Comparison of ENCODE assay signal across 20 cellular contexts in the genomic region with DNA sequence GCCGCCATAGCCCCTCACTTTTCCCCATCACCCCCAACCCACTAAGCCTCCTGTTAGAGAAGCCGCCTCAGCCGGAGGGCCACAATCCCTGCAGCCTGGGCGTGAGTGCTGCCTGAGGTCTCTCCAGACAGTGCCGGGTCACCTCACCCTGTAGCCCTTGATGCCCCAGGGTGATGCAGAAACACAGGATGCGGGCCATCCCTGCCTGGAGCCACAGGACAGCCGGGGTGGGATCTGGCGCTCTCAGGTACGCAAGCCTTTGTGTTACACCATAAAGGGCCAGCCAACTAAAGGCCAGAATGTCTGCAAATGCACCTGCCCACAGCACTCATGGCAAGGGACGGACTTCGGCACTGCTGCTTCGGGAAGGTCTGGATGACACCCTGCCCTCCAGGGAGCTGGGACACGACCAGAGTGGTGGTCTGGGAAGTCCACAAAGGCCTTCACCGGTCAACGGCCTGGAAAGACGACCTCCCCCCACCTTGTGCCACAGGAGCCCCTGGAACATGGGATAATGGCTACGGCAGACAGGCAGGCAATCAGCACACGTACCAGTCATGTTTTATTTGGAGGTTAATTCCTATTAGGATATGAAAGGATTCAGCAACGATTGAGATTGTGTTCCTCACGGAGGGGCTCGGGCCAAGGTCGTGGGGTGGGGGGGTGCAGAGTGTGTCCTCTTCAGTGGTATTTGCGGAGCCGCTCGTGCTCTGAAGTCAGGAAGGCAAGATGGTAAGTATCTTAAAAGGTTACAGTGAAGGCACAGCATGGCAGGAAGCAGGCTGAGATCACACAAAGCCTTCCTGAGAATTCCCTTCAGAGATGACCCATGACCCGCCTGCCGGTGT. TPM values are rescaled to one million over a fixed set of nuclear protein-coding genes. Genes with fewer than 3 reads are reported as not detected.
DNase-seq lines count a peak whose midpoint lies in the region; ATAC-seq, FAIRE-seq and TF ChIP-seq lines count a peak whose summit lies in the region.
"Had no signal": no experiment of that assay in that cellular context is flagged by ENCODE, and none has a peak within 500 bp of the region (broad histone marks: within the 10 kb centered on the region; RNA-seq: fewer than 3 reads in every experiment).

No MANE protein-coding gene starts in this region.

- WGBS in GM12878 (ENCODE audit: insufficient coverage, insufficient replicate concordance, low lambda C conversion rate, missing lambda C conversion rate) = 92% methylated on average over 27 of the region's 27 CpGs

- H3K9ac ChIP-seq in GM12878 (ENCODE audit: control insufficient read depth, insufficient read depth, low read length) = no peak overlapping the region

- intact Hi-C loops in GM12878 (cut with micrococcal nuclease; ENCODE audit: unreplicated experiment) = no loop called here

- no peaks in the 10 kb centered on the region for H3K27me3 ChIP-seq in GM12878 (replicated peaks in 1 of 2; ENCODE audit: control insufficient read depth in 2 of 2, insufficient read depth in 2 of 2, low read length in 1 of 2)
- H3K27me3 ChIP-seq: body of pancreas, MG63, tibial artery had no signal

- no peaks in the 10 kb centered on the region for H3K9me3 ChIP-seq in GM12878 (replicated peaks; ENCODE audit: control insufficient read depth, insufficient read depth, low read length)
- H3K9me3 ChIP-seq: body of pancreas, MG63, tibial artery had no signal

- peak overlapping the region; percentile 81 for H3K27ac Mint-ChIP-seq in neural crest cell (ENCODE audit: unreplicated experiment)
- H3K27ac Mint-ChIP-seq: activated naive CD8-positive, alpha-beta T cell treated with anti-CD3 and anti-CD28 coated beads, Interleukin-2, amount 10 ng/mL, durations not matched to agents 7 days and 5 days; activated T-helper 1 cell treated with anti-CD3 and anti-CD28 coated beads, Interleukin-12 subunit alpha, Interleukin-12 subunit beta, Interleukin-2, Interleukin-4 antibody, amounts not matched to agents 30 ng/mL and 10 ng/mL and 1 ng/mL, durations not matched to agents 14 hours and 24 hours and 36 hours; mesothelial cell of epicardium; natural killer cell treated with Interleukin-12 subunit alpha and Interleukin-12 subunit beta and Interleukin-15 and Interleukin-18, amount 100 ng/mL, for 72 hours had no signal

- peaks cover 8% of the 10 kb centered on the region for H3K4me1 Mint-ChIP-seq in neural crest cell
- H3K4me1 Mint-ChIP-seq: mesothelial cell of epicardium had no signal

- TF ChIP-seq CTCF in GM12878 (IDR thresholded peaks at IDR 0.05 in 2 of 3, conservative IDR thresholded peaks at IDR 0.05 in 1 of 3; ENCODE audit: control insufficient read depth in 2 of 3, extremely low read depth in 1 of 3, insufficient read depth in 1 of 3, low read depth in 3 of 3, low read length in 3 of 3) (no peak), neural crest cell (conservative IDR thresholded peaks at IDR 0.05) (no peak)

- no peak for TF ChIP-seq EP300 in GM12878 (IDR thresholded peaks at IDR 0.05; ENCODE audit: borderline replicate concordance in 1 of 2, control insufficient read depth in 1 of 2, low read depth in 2 of 2, low read length in 2 of 2)

- TF ChIP-seq POLR2A in GM12891 (IDR thresholded peaks at IDR 0.05; ENCODE audit: low read depth, low read length) = no peak; the same call in 1 of the 2 replicates
- TF ChIP-seq POLR2A in GM12878 (IDR thresholded peaks at IDR 0.05; ENCODE audit: low read depth, low read length) = peak; percentile 60

- POLR2A ChIA-PET in GM12878 (lab: Charles Lee) = no interaction called here

- CTCF ChIA-PET in GM12878 (lab: Yijun Ruan, JAX) = no interaction called here

- in situ Hi-C loops in GM12878 (cut with MboI) = no loop called here

- H3K4me1 ChIP-seq in GM12878 (ENCODE audit: control insufficient read depth, insufficient read depth, low read length) = no peaks in the 10 kb centered on the region

- H3K4me2 ChIP-seq in GM12878 (ENCODE audit: control insufficient read depth, insufficient read depth) = no peak overlapping the region

- peaks cover 36% of the 10 kb centered on the region for H3K36me3 Mint-ChIP-seq in neural crest cell (ENCODE audit: low read depth)

- H3K4me3 Mint-ChIP-seq in neural crest cell = no peak overlapping the region
- H3K4me3 Mint-ChIP-seq: activated naive CD8-positive, alpha-beta T cell treated with anti-CD3 and anti-CD28 coated beads, Interleukin-2, amount 10 ng/mL, durations not matched to agents 7 days and 5 days; activated T-helper 1 cell treated with anti-CD3 and anti-CD28 coated beads, Interleukin-12 subunit alpha, Interleukin-12 subunit beta, Interleukin-2, Interleukin-4 antibody, amounts not matched to agents 30 ng/mL and 10 ng/mL and 1 ng/mL, durations not matched to agents 14 hours and 24 hours and 36 hours; mesothelial cell of epicardium; natural killer cell treated with Interleukin-12 subunit alpha and Interleukin-12 subunit beta and Interleukin-15 and Interleukin-18, amount 100 ng/mL, for 72 hours had no signal

- no peaks in the 10 kb centered on the region for H3K9me3 Mint-ChIP-seq in neural crest cell
- H3K9me3 Mint-ChIP-seq: activated naive CD8-positive, alpha-beta T cell treated with anti-CD3 and anti-CD28 coated beads, Interleukin-2, amount 10 ng/mL, durations not matched to agents 7 days and 5 days; activated T-helper 1 cell treated with anti-CD3 and anti-CD28 coated beads, Interleukin-12 subunit alpha, Interleukin-12 subunit beta, Interleukin-2, Interleukin-4 antibody, amounts not matched to agents 30 ng/mL and 10 ng/mL and 1 ng/mL, durations not matched to agents 14 hours and 24 hours and 36 hours; mesothelial cell of epicardium; natural killer cell treated with Interleukin-12 subunit alpha and Interleukin-12 subunit beta and Interleukin-15 and Interleukin-18, amount 100 ng/mL, for 72 hours had no signal

- BruUV-seq in GM12878 (replicated peaks; lab: Mats Ljungman, UMichigan) = no TSS peak

- SMC1A ChIA-PET in GM12878 (lab: Charles Lee; ENCODE audit: uncharacterized antibody, unreplicated experiment) = interaction anchor here (0.7 kb wide), 1 partner anchor 28 kb away, joined by 3 read pairs; no protein-coding TSS in a partner anchor

- no peaks in the 10 kb centered on the region for H4K20me1 ChIP-seq in GM12878 (ENCODE audit: control insufficient read depth, insufficient read depth)

- TF ChIP-seq RAD21 in GM12878 (IDR thresholded peaks at IDR 0.05; ENCODE audit: insufficient read depth, low read depth, low read length) = no peak

- H3K79me2 ChIP-seq in GM12878 (ENCODE audit: control insufficient read depth, insufficient read depth, low read length) = peaks cover 25% of the 10 kb centered on the region

- ATAC-seq in GM12878 (no peak), GM18873 (IDR thresholded peaks at IDR 0.05; ENCODE audit: low FRiP score, unreplicated experiment) (no peak)
- ATAC-seq: body of pancreas; left cardiac atrium; natural killer cell treated with Interleukin-12 subunit alpha and Interleukin-12 subunit beta and Interleukin-15 and Interleukin-18, amount 100 ng/mL, for 72 hours had no signal

- RAD21 ChIA-PET in GM12878 (lab: Charles Lee; ENCODE audit: unreplicated experiment) = no interaction called here

- peaks cover 30 to 34% of the 10 kb centered on the region in 2 experiments for H3K36me3 ChIP-seq in GM12878 (ENCODE audit: control insufficient read depth in 2 of 2, insufficient read depth in 2 of 2, low read length in 1 of 2)

- FAIRE-seq in GM12891 (lab: Jason Lieb, UNC) = no peak
- FAIRE-seq in GM12878 (lab: Jason Lieb, UNC) = no peak
- FAIRE-seq: H54 had no signal

- no peaks in the 10 kb centered on the region for H3K27me3 Mint-ChIP-seq in neural crest cell (ENCODE audit: low read depth)
- H3K27me3 Mint-ChIP-seq: activated naive CD8-positive, alpha-beta T cell treated with anti-CD3 and anti-CD28 coated beads, Interleukin-2, amount 10 ng/mL, durations not matched to agents 7 days and 5 days; natural killer cell treated with Interleukin-12 subunit alpha and Interleukin-12 subunit beta and Interleukin-15 and Interleukin-18, amount 100 ng/mL, for 72 hours had no signal

- H3K4me3 ChIP-seq in GM12878 = no peak overlapping the region
- H3K4me3 ChIP-seq: body of pancreas, MG63, tibial artery had no signal

- DNase-seq in GM12891 (ENCODE audit: insufficient read length, low spot score) = no peak
- DNase-seq in GM12878 (ENCODE audit: low read depth, low spot score) = no peak
- DNase-seq in neural crest cell (ENCODE audit: low read depth, low spot score) = no peak
- no peak for DNase-seq in NCI-H2107 treated with DMSO at 0.1 percent for 48 hours (lab: John Stamatoyannopoulos, UW; ENCODE audit: unreplicated experiment)
- DNase-seq: activated naive CD8-positive, alpha-beta T cell treated with anti-CD3 and anti-CD28 coated beads, Interleukin-2, amount 10 ng/mL, durations not matched to agents 7 days and 5 days; body of pancreas; DND-41; left cardiac atrium; MG63; NCI-H1436; NCI-H2171; NCI-H69; stimulated activated CD4-positive, alpha-beta T cell treated with anti-CD3 and anti-CD28 coated beads, Interleukin-2, amount 100 ng/mL, for 24 hours; stimulated activated naive CD4-positive, alpha-beta T cell; tibial artery had no signal

- no peak overlapping the region for H3K27ac ChIP-seq in GM12878 (ENCODE audit: control insufficient read depth, insufficient read depth)
- H3K27ac ChIP-seq: body of pancreas, tibial artery had no signal

- H2AFZ ChIP-seq in GM12878 (ENCODE audit: control insufficient read depth, low read depth, low read length) = no peak overlapping the region

RNA-seq across cellular contexts. Expression of gene ATP5MF, which starts 8.1 kb away (rescaled TPM):
- polyA plus RNA-seq in GM12891 (2012; ENCODE audit: low read depth, missing spikeins) = 1,333 TPM
- 47.5 and 59.0 TPM in 2 replicates for total RNA-seq in GM12878 (2013; cell fraction: nucleolus; rRNA removed)
- total RNA-seq in GM12878 (2014; rRNA removed) (776 and 778 TPM in 2 replicates), GM12878 (2014; rRNA removed; fragmentation: Illumina TruSeq; extraction: Trizol) (1,085 and 1,144 TPM in 2 replicates), GM12878 (2021) (362 and 411 TPM in 2 replicates), neural crest cell (403 and 423 TPM in 2 replicates)
- 3,344 TPM for polyA plus RNA-seq in GM12878 (2011; ENCODE audit: low read depth)
- polyA plus RNA-seq in GM12878 (2011; rRNA removed) (683 and 738 TPM in 2 replicates), GM12878 (2014; fragmentation: Illumina TruSeq; extraction: Trizol) (1,028 and 1,206 TPM in 2 replicates), GM12878 (2014; fragmentation: Nextera tagmentation; extraction: Ambion mirVana) (1,000 to 10,000 TPM; 2,087 to 2,478 TPM), GM12878 (2014; rRNA removed) (889 and 1,098 TPM in 2 replicates), GM12878 (2016; fragmentation: Nextera tagmentation; extraction: Ambion mirVana) (1,000 to 10,000 TPM; 1,301 to 1,381 TPM)
- 1,308 and 2,229 TPM in 2 replicates for polyA plus RNA-seq in GM12878 (2011; cell fraction: cytosol; rRNA removed)
- polyA plus RNA-seq in GM12878 (2011; cell fraction: nucleus; rRNA removed) = 463 and 565 TPM in 2 replicates
- polyA plus RNA-seq in GM12878 (2012) = 690 and 1,154 TPM in 2 replicates
- 167 and 250 TPM in 2 replicates for polyA minus RNA-seq in GM12878 (2011; rRNA and poly(A)+ RNA removed)
- 105 and 129 TPM in 2 replicates for polyA minus RNA-seq in GM12878 (2011; cell fraction: cytosol; rRNA and poly(A)+ RNA removed)
- 34.3 and 38.1 TPM in 2 replicates for polyA minus RNA-seq in GM12878 (2011; cell fraction: nucleus; rRNA and poly(A)+ RNA removed)

RNA-seq across cellular contexts. Expression of gene ZNF789, which starts 14.8 kb away (rescaled TPM):
- 22.0 TPM for polyA plus RNA-seq in GM12891 (2012; ENCODE audit: low read depth, missing spikeins)
- total RNA-seq in GM12878 (2013; cell fraction: nucleolus; rRNA removed) = 59.3 and 60.0 TPM in 2 replicates
- total RNA-seq in GM12878 (2014; rRNA removed) = 22.7 and 27.5 TPM in 2 replicates
- total RNA-seq in GM12878 (2014; rRNA removed; fragmentation: Illumina TruSeq; extraction: Trizol) = 22.4 and 25.0 TPM in 2 replicates
- 17.2 and 19.9 TPM in 2 replicates for total RNA-seq in GM12878 (2021)
- 14.6 TPM for polyA plus RNA-seq in GM12878 (2011; ENCODE audit: low read depth)
- polyA plus RNA-seq in GM12878 (2011; rRNA removed) = 44.6 and 53.1 TPM in 2 replicates
- polyA plus RNA-seq in GM12878 (2011; cell fraction: cytosol; rRNA removed) = 23.4 and 24.4 TPM in 2 replicates
- polyA plus RNA-seq in GM12878 (2011; cell fraction: nucleus; rRNA removed) = 37.6 and 46.0 TPM in 2 replicates
- polyA plus RNA-seq in GM12878 (2012) = 17.3 and 20.1 TPM in 2 replicates
- polyA plus RNA-seq in GM12878 (2014; fragmentation: Illumina TruSeq; extraction: Trizol) = 30.1 and 37.0 TPM in 2 replicates
- polyA plus RNA-seq in GM12878 (2014; fragmentation: Nextera tagmentation; extraction: Ambion mirVana) = 1 to 10 TPM; 5.6 to 6.0 TPM
- polyA plus RNA-seq in GM12878 (2014; rRNA removed) = 27.2 and 32.2 TPM in 2 replicates
- polyA plus RNA-seq in GM12878 (2016; fragmentation: Nextera tagmentation; extraction: Ambion mirVana) = 10 to 100 TPM; 18.4 to 19.6 TPM
- polyA minus RNA-seq in GM12878 (2011; rRNA and poly(A)+ RNA removed) = 14.2 and 18.7 TPM in 2 replicates
- polyA minus RNA-seq in GM12878 (2011; cell fraction: cytosol; rRNA and poly(A)+ RNA removed) = 2.9 and 7.6 TPM in 2 replicates
- 14.0 and 29.2 TPM in 2 replicates for polyA minus RNA-seq in GM12878 (2011; cell fraction: nucleus; rRNA and poly(A)+ RNA removed)
- total RNA-seq in neural crest cell = 25.6 and 27.8 TPM in 2 replicates

RNA-seq across cellular contexts. Expression of gene CPSF4, which starts 19.1 kb away (rescaled TPM):
- 37.3 TPM for polyA plus RNA-seq in GM12891 (2012; ENCODE audit: low read depth, missing spikeins)
- total RNA-seq in GM12878 (2013; cell fraction: nucleolus; rRNA removed) = 81.7 and 84.6 TPM in 2 replicates
- 46.6 and 46.9 TPM in 2 replicates for total RNA-seq in GM12878 (2014; rRNA removed)
- 31.1 and 31.6 TPM in 2 replicates for total RNA-seq in GM12878 (2014; rRNA removed; fragmentation: Illumina TruSeq; extraction: Trizol)
- total RNA-seq in GM12878 (2021) = 56.3 and 56.9 TPM in 2 replicates
- polyA plus RNA-seq in GM12878 (2011; ENCODE audit: low read depth) = 17.0 TPM
- polyA plus RNA-seq in GM12878 (2011; rRNA removed) = 28.4 and 51.3 TPM in 2 replicates
- 70.0 and 91.6 TPM in 2 replicates for polyA plus RNA-seq in GM12878 (2011; cell fraction: cytosol; rRNA removed)
- 145 and 158 TPM in 2 replicates for polyA plus RNA-seq in GM12878 (2011; cell fraction: nucleus; rRNA removed)
- 35.2 and 36.2 TPM in 2 replicates for polyA plus RNA-seq in GM12878 (2012)
- polyA plus RNA-seq in GM12878 (2014; fragmentation: Illumina TruSeq; extraction: Trizol) = 25.2 and 45.8 TPM in 2 replicates
- 10 to 100 TPM; 13.6 to 14.9 TPM for polyA plus RNA-seq in GM12878 (2014; fragmentation: Nextera tagmentation; extraction: Ambion mirVana)
- 70.1 and 76.9 TPM in 2 replicates for polyA plus RNA-seq in GM12878 (2014; rRNA removed)
- polyA plus RNA-seq in GM12878 (2016; fragmentation: Nextera tagmentation; extraction: Ambion mirVana) = 10 to 100 TPM; 35.8 to 44.3 TPM
- 43.1 and 53.2 TPM in 2 replicates for polyA minus RNA-seq in GM12878 (2011; rRNA and poly(A)+ RNA removed)
- polyA minus RNA-seq in GM12878 (2011; cell fraction: cytosol; rRNA and poly(A)+ RNA removed) = 17.8 and 17.9 TPM in 2 replicates
- polyA minus RNA-seq in GM12878 (2011; cell fraction: nucleus; rRNA and poly(A)+ RNA removed) = 25.1 and 38.1 TPM in 2 replicates
- total RNA-seq in neural crest cell = 111 and 117 TPM in 2 replicates

RNA-seq across cellular contexts. Expression of gene PTCD1, which starts 19.3 kb away (rescaled TPM):
- 4.4 TPM for polyA plus RNA-seq in GM12891 (2012; ENCODE audit: low read depth, missing spikeins)
- total RNA-seq in GM12878 (2013; cell fraction: nucleolus; rRNA removed) = 8.8 and 19.1 TPM in 2 replicates
- 8.2 and 9.7 TPM in 2 replicates for total RNA-seq in GM12878 (2014; rRNA removed)
- total RNA-seq in GM12878 (2014; rRNA removed; fragmentation: Illumina TruSeq; extraction: Trizol) = 3.3 and 4.5 TPM in 2 replicates
- 6.2 and 8.8 TPM in 2 replicates for total RNA-seq in GM12878 (2021)
- polyA plus RNA-seq in GM12878 (2011; ENCODE audit: low read depth) = 2.4 TPM
- polyA plus RNA-seq in GM12878 (2011; rRNA removed) = 3.0 and 4.2 TPM in 2 replicates
- 4.4 and 6.9 TPM in 2 replicates for polyA plus RNA-seq in GM12878 (2011; cell fraction: cytosol; rRNA removed)
- polyA plus RNA-seq in GM12878 (2011; cell fraction: nucleus; rRNA removed) = 9.9 and 10.2 TPM in 2 replicates
- polyA plus RNA-seq in GM12878 (2012) = 4.4 and 5.9 TPM in 2 replicates
- 0.78 and 1.9 TPM in 2 replicates for polyA plus RNA-seq in GM12878 (2014; fragmentation: Illumina TruSeq; extraction: Trizol)
- polyA plus RNA-seq in GM12878 (2014; fragmentation: Nextera tagmentation; extraction: Ambion mirVana) = under 1 TPM; 0.26 to 0.42 TPM
- polyA plus RNA-seq in GM12878 (2014; rRNA removed) = 7.6 and 8.7 TPM in 2 replicates
- 1 to 10 TPM; 5.6 to 5.9 TPM for polyA plus RNA-seq in GM12878 (2016; fragmentation: Nextera tagmentation; extraction: Ambion mirVana)
- polyA minus RNA-seq in GM12878 (2011; rRNA and poly(A)+ RNA removed) = 2.8 and 6.6 TPM in 2 replicates
- 1.2 and 1.7 TPM in 2 replicates for polyA minus RNA-seq in GM12878 (2011; cell fraction: cytosol; rRNA and poly(A)+ RNA removed)
- polyA minus RNA-seq in GM12878 (2011; cell fraction: nucleus; rRNA and poly(A)+ RNA removed) = 3.0 and 4.6 TPM in 2 replicates
- total RNA-seq in neural crest cell = 9.7 and 11.1 TPM in 2 replicates

RNA-seq across cellular contexts. Expression of gene ZNF394, which starts 42.2 kb away (rescaled TPM):
- polyA plus RNA-seq in GM12891 (2012; ENCODE audit: low read depth, missing spikeins) = 22.7 TPM
- total RNA-seq in GM12878 (2013; cell fraction: nucleolus; rRNA removed) = 140 and 151 TPM in 2 replicates
- 25.8 and 28.4 TPM in 2 replicates for total RNA-seq in GM12878 (2014; rRNA removed)
- total RNA-seq in GM12878 (2014; rRNA removed; fragmentation: Illumina TruSeq; extraction: Trizol) = 24.9 and 26.3 TPM in 2 replicates
- total RNA-seq in GM12878 (2021) = 22.9 TPM in 2 replicates
- polyA plus RNA-seq in GM12878 (2011; ENCODE audit: low read depth) = 20.0 TPM
- polyA plus RNA-seq in GM12878 (2011; rRNA removed) = 22.5 and 23.4 TPM in 2 replicates
- polyA plus RNA-seq in GM12878 (2011; cell fraction: cytosol; rRNA removed) = 20.2 and 21.2 TPM in 2 replicates
- polyA plus RNA-seq in GM12878 (2011; cell fraction: nucleus; rRNA removed) = 16.2 and 17.1 TPM in 2 replicates
- 21.9 and 29.4 TPM in 2 replicates for polyA plus RNA-seq in GM12878 (2012)
- polyA plus RNA-seq in GM12878 (2014; fragmentation: Illumina TruSeq; extraction: Trizol) = 21.4 and 22.0 TPM in 2 replicates
- polyA plus RNA-seq in GM12878 (2014; fragmentation: Nextera tagmentation; extraction: Ambion mirVana) = 1 to 10 TPM; 2.5 to 5.3 TPM
- polyA plus RNA-seq in GM12878 (2014; rRNA removed) = 15.4 and 18.1 TPM in 2 replicates
- 10 to 100 TPM; 23.8 to 26.8 TPM for polyA plus RNA-seq in GM12878 (2016; fragmentation: Nextera tagmentation; extraction: Ambion mirVana)
- polyA minus RNA-seq in GM12878 (2011; rRNA and poly(A)+ RNA removed) = 29.6 and 32.4 TPM in 2 replicates
- 9.9 and 12.8 TPM in 2 replicates for polyA minus RNA-seq in GM12878 (2011; cell fraction: cytosol; rRNA and poly(A)+ RNA removed)
- 15.6 and 26.0 TPM in 2 replicates for polyA minus RNA-seq in GM12878 (2011; cell fraction: nucleus; rRNA and poly(A)+ RNA removed)
- 17.5 and 19.5 TPM in 2 replicates for total RNA-seq in neural crest cell
